Comparison of ENCODE assay signal across 34 cellular contexts in genomic region chr19:15028490-15028889, GRCh38. TPM values are rescaled to one million over a fixed set of nuclear protein-coding genes. Genes with fewer than 3 reads are reported as not detected.
"Had no signal": no experiment of that assay in that cellular context is flagged by ENCODE, and none has a peak within 500 bp of the region (broad histone marks: within the 10 kb centered on the region; RNA-seq: fewer than 3 reads in every experiment).

No MANE protein-coding gene starts in this region.

- H3K4me1 Mint-ChIP-seq: endodermal cell; mesothelial cell of epicardium; naive thymus-derived CD4-positive, alpha-beta T cell; nephron; neural progenitor cell; stimulated activated effector memory CD8-positive, alpha-beta T cell treated with anti-CD3 and anti-CD28 coated beads, Interleukin-12 subunit alpha, Interleukin-12 subunit beta, amount 100 ng/mL, for 72 hours had no signal

- H3K4me3 ChIP-seq: colonic mucosa, gastrocnemius medialis, mucosa of descending colon, neural progenitor cell, smooth muscle cell, testis, tibial artery had no signal

- H3K4me3 Mint-ChIP-seq: dendritic cell treated with granulocyte-macrophage colony-stimulating factor and Interleukin-4, amounts not matched to agents 40 ng/mL and 50 ng/mL, for 4 days; endodermal cell; mesothelial cell of epicardium; naive thymus-derived CD4-positive, alpha-beta T cell; nephron; neural progenitor cell; stimulated activated effector memory CD8-positive, alpha-beta T cell treated with anti-CD3 and anti-CD28 coated beads, Interleukin-12 subunit alpha, Interleukin-12 subunit beta, amount 100 ng/mL, for 72 hours; type B pancreatic cell had no signal

- H3K36me3 Mint-ChIP-seq: mesothelial cell of epicardium; naive thymus-derived CD4-positive, alpha-beta T cell; neural progenitor cell; stimulated activated effector memory CD8-positive, alpha-beta T cell treated with anti-CD3 and anti-CD28 coated beads, Interleukin-12 subunit alpha, Interleukin-12 subunit beta, amount 100 ng/mL, for 72 hours; type B pancreatic cell had no signal

- H3K9me3 ChIP-seq: colonic mucosa, gastrocnemius medialis, mucosa of descending colon, testis, tibial artery had no signal

- H3K27me3 Mint-ChIP-seq: progenitor cell of endocrine pancreas had no signal

- H3K36me3 ChIP-seq: colonic mucosa, gastrocnemius medialis, neural progenitor cell, tibial artery had no signal

- DNase-seq: colonic mucosa; effector CD8-positive, alpha-beta T cell; endodermal cell; foreskin fibroblast; gastrocnemius medialis; head of caudate nucleus; kidney; mesenchymal stem cell; mucosa of descending colon; naive thymus-derived CD4-positive, alpha-beta T cell; stimulated activated CD4-positive, alpha-beta T cell treated with anti-CD3 and anti-CD28 coated beads, Interleukin-12 subunit alpha, Interleukin-12 subunit beta, amount 100 ng/mL, for 4 hours; stimulated activated CD4-positive, alpha-beta T cell treated with anti-CD3 and anti-CD28 coated beads, Interleukin-1b, Interleukin-23, amount 100 ng/mL, for 48 hours; stimulated activated CD4-positive, alpha-beta T cell treated with anti-CD3 and anti-CD28 coated beads, Interleukin-4, amount 100 ng/mL, for 24 hours; stimulated activated naive CD4-positive, alpha-beta T cell treated with Interleukin-2 at 50 U/mL for 16 hours; substantia nigra; testis; tibial artery had no signal

- ATAC-seq: esophagus mucosa; gastrocnemius medialis; left lobe of liver; mucosa of descending colon; naive thymus-derived CD4-positive, alpha-beta T cell; sciatic nerve; stimulated activated effector memory CD8-positive, alpha-beta T cell treated with anti-CD3 and anti-CD28 coated beads, Interleukin-12 subunit alpha, Interleukin-12 subunit beta, amount 100 ng/mL, for 72 hours had no signal

- H3K9me3 Mint-ChIP-seq: nephron; neural progenitor cell; stimulated activated effector memory CD8-positive, alpha-beta T cell treated with anti-CD3 and anti-CD28 coated beads, Interleukin-12 subunit alpha, Interleukin-12 subunit beta, amount 100 ng/mL, for 72 hours; type B pancreatic cell had no signal

- H3K4me1 ChIP-seq: colonic mucosa, gastrocnemius medialis, neural progenitor cell, testis, tibial artery had no signal

- H3K27ac ChIP-seq: colonic mucosa, epithelial cell of prostate, gastrocnemius medialis, neural progenitor cell, parathyroid adenoma, testis, tibial artery had no signal

- H3K27me3 ChIP-seq: colonic mucosa, gastrocnemius medialis, neural progenitor cell, testis had no signal

- H3K27ac Mint-ChIP-seq: dendritic cell treated with granulocyte-macrophage colony-stimulating factor and Interleukin-4, amounts not matched to agents 40 ng/mL and 50 ng/mL, for 4 days; endodermal cell; mesothelial cell of epicardium; naive thymus-derived CD4-positive, alpha-beta T cell; nephron; neural progenitor cell; progenitor cell of endocrine pancreas; stimulated activated effector memory CD8-positive, alpha-beta T cell treated with anti-CD3 and anti-CD28 coated beads, Interleukin-12 subunit alpha, Interleukin-12 subunit beta, amount 100 ng/mL, for 72 hours; type B pancreatic cell had no signal

RNA-seq across cellular contexts. Expression of gene CASP14, which starts 20.8 kb away (rescaled TPM):
- total RNA-seq: colonic mucosa; endodermal cell; gastrocnemius medialis; glomerular endothelial cell; left lobe of liver; lung microvascular endothelial cell; mesothelial cell of epicardium; mucosa of descending colon; naive thymus-derived CD4-positive, alpha-beta T cell; osteoblast; progenitor cell of endocrine pancreas; sciatic nerve; smooth muscle cell had no signal

RNA-seq across cellular contexts. Expression of gene SLC1A6, which starts 48.8 kb away (rescaled TPM):
- total RNA-seq: colonic mucosa; esophagus mucosa; gastrocnemius medialis; glomerular endothelial cell; kidney; left lobe of liver; lung microvascular endothelial cell; mucosa of descending colon; naive thymus-derived CD4-positive, alpha-beta T cell; osteoblast; sciatic nerve had no signal

RNA-seq across cellular contexts. Expression of gene OR1I1, which starts 53.5 kb away (rescaled TPM):
- total RNA-seq: colonic mucosa; endodermal cell; esophagus mucosa; gastrocnemius medialis; glomerular endothelial cell; kidney; left lobe of liver; lower leg skin; lung microvascular endothelial cell; mesothelial cell of epicardium; mucosa of descending colon; naive thymus-derived CD4-positive, alpha-beta T cell; osteoblast; progenitor cell of endocrine pancreas; sciatic nerve; smooth muscle cell; testis had no signal
